ENCODE assay signal across 18 cellular contexts in the genomic region with DNA sequence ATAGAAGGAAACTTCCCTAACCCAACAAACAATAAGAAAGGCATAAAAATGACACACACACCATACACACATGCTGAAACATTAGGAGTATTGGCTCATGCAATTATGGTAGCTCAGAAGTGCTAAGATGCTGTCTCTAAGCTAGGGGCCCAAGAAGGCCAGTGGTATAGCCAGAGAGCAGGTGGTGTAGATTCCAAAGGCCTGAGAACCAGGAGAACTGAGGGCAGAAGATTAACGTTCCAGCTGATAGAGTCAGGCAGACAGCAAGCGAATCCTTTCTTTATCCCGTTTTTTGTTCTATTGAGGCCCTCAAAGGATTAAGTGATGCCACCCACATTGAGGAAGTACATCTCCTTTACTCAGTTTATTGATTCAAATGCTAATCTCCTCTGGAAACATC.
DNase-seq lines count a peak whose midpoint lies in the region; ATAC-seq and TF ChIP-seq lines count a peak whose summit lies in the region.
"Had no signal": no experiment of that assay in that cellular context is flagged by ENCODE, and none has a peak within 500 bp of the region (broad histone marks: within the 10 kb centered on the region; RNA-seq: fewer than 3 reads in every experiment).

No MANE protein-coding gene starts in this region.

- H3K27me3 Mint-ChIP-seq in neural crest cell (ENCODE audit: low read depth) = peaks cover 21% of the 10 kb centered on the region

- H3K27ac Mint-ChIP-seq in neural crest cell (ENCODE audit: unreplicated experiment) = peak overlapping the region; percentile 84
- H3K27ac Mint-ChIP-seq: B cell; CD4-positive, CD25-positive, alpha-beta regulatory T cell; CD8-positive, alpha-beta T cell had no signal

- H3K36me3 Mint-ChIP-seq in neural crest cell (ENCODE audit: low read depth) = no peaks in the 10 kb centered on the region
- H3K36me3 Mint-ChIP-seq: CD4-positive, CD25-positive, alpha-beta regulatory T cell had no signal

- H3K27ac ChIP-seq in WERI-Rb-1 = no peak overlapping the region
- no peak overlapping the region for H3K27ac ChIP-seq in psoas muscle
- H3K27ac ChIP-seq: 22Rv1, BLaER1, C4-2B had no signal

- H3K4me3 ChIP-seq in WERI-Rb-1 (ENCODE audit: low read depth, low read length) (no peak overlapping the region), psoas muscle (no peak overlapping the region)
- H3K4me3 ChIP-seq: BLaER1, GM23248 had no signal

- H3K9me3 ChIP-seq in WERI-Rb-1 (ENCODE audit: severe bottlenecking) (peaks cover 6% of the 10 kb centered on the region), psoas muscle (no peaks in the 10 kb centered on the region)
- H3K9me3 ChIP-seq: BLaER1, Caco-2 had no signal

- ATAC-seq in GM18511 (IDR thresholded peaks at IDR 0.05; ENCODE audit: unreplicated experiment) = no peak
- no peak for ATAC-seq in psoas muscle
- ATAC-seq: CD8-positive, alpha-beta T cell had no signal

- TF ChIP-seq CTCF in WERI-Rb-1 (IDR thresholded peaks at IDR 0.05; ENCODE audit: low read depth, low read length) (no peak), neural crest cell (conservative IDR thresholded peaks at IDR 0.05) (no peak), psoas muscle (IDR thresholded peaks at IDR 0.05) (no peak)

- peaks cover 6% of the 10 kb centered on the region for H3K4me1 Mint-ChIP-seq in neural crest cell

- 64 to 72% (median 64%) methylated on average over 3 of the region's 3 CpGs for WGBS in psoas muscle, 3 donors

- peaks cover 9% of the 10 kb centered on the region for H3K9me3 Mint-ChIP-seq in neural crest cell
- H3K9me3 Mint-ChIP-seq: CD8-positive, alpha-beta T cell had no signal

- H3K27me3 ChIP-seq in WERI-Rb-1 (ENCODE audit: insufficient read depth, low read depth, severe bottlenecking) = no peaks in the 10 kb centered on the region
- no peaks in the 10 kb centered on the region for H3K27me3 ChIP-seq in psoas muscle (ENCODE audit: insufficient read depth in 3 of 3, low read length in 2 of 3)
- H3K27me3 ChIP-seq: BLaER1 had no signal

- H3K36me3 ChIP-seq in WERI-Rb-1 (peaks cover 5% of the 10 kb centered on the region), psoas muscle (ENCODE audit: insufficient read depth in 1 of 2, low read depth in 1 of 2) (no peaks in the 10 kb centered on the region)
- H3K36me3 ChIP-seq: BLaER1 had no signal

- H3K4me3 Mint-ChIP-seq in neural crest cell = no peak overlapping the region
- H3K4me3 Mint-ChIP-seq: B cell; CD4-positive, CD25-positive, alpha-beta regulatory T cell; CD8-positive, alpha-beta T cell had no signal

- intact Hi-C loops in psoas muscle (cut with DNase I) = no loop called here

- H3K4me1 ChIP-seq in psoas muscle = no peaks in the 10 kb centered on the region
- H3K4me1 ChIP-seq: BLaER1, Caco-2 had no signal

- DNase-seq in NCI-H82 (lab: John Stamatoyannopoulos, UW) = peak; percentile 29
- no peak for DNase-seq in NCI-H82 treated with DMSO at 0.1 percent for 48 hours (lab: John Stamatoyannopoulos, UW; ENCODE audit: unreplicated experiment)
- DNase-seq in WERI-Rb-1 = peak; percentile 66
- DNase-seq in neural crest cell (ENCODE audit: low read depth, low spot score) = no peak
- no peak for DNase-seq in psoas muscle
- DNase-seq: Caco-2; CD4-positive, CD25-positive, alpha-beta regulatory T cell; CD8-positive, alpha-beta T cell; DMS153; DND-41; GM23248; H7; HCEC 1CT had no signal

Comparison
In these comparisons a context has a peak if more than half of its experiments do, and no peak if none do; other contexts are left out.
1. DNase-seq: peak in NCI-H82 (single experiment) and WERI-Rb-1 (single experiment); none in NCI-H82 treated with DMSO at 0.1 percent for 48 hours (single experiment), neural crest cell (single experiment) and psoas muscle (0 of 2).